Comparison of ENCODE assay signal across 13 cellular contexts in genomic region chr16:75318737-75319136, GRCh38.
DNase-seq lines count a peak whose midpoint lies in the region; ATAC-seq and TF ChIP-seq lines count a peak whose summit lies in the region.
"Had no signal": no experiment of that assay in that cellular context is flagged by ENCODE, and none has a peak within 500 bp of the region (broad histone marks: within the 10 kb centered on the region; RNA-seq: fewer than 3 reads in every experiment).

No MANE protein-coding gene starts in this region.

- TF ChIP-seq RAD21 in SK-N-SH (IDR thresholded peaks at IDR 0.05; ENCODE audit: low read length), result no peak
- TF ChIP-seq RAD21 in IMR-90 (IDR thresholded peaks at IDR 0.05; ENCODE audit: low read length), result no peak

- no peak for TF ChIP-seq EP300 in SK-N-SH (IDR thresholded peaks at IDR 0.05; ENCODE audit: borderline replicate concordance in 1 of 2, low read depth in 1 of 2, low read length in 1 of 2)

- CTCF ChIA-PET in SK-N-SH (lab: Yijun Ruan, JAX) (interaction anchor here (1.5 to 1.7 kb wide), 2 partner anchors 40 to 85 kb away, joined by 3 to 4 read pairs; no protein-coding TSS in a partner anchor), IMR-90 (lab: Yijun Ruan, JAX) (no interaction called here)

- H3K23ac ChIP-seq in IMR-90 (ENCODE audit: low read depth, low read length), result 0 out of 2 replicates have a peak overlapping the region, but pooled peaks have one; percentile 64

- ATAC-seq in SK-N-SH treated with all-trans-retinoic acid at 6 μM for 48 hours, result no peak
- no peak for ATAC-seq in IMR-90 (ENCODE audit: low read depth)
- ATAC-seq: HCT116 had no signal

- H4K91ac ChIP-seq in IMR-90 (ENCODE audit: insufficient read depth, low read depth, low read length), result peak overlapping the region; percentile 34; the same call in 1 of the 2 replicates

- peak overlapping the region; percentile 95; the same call in 1 of the 2 replicates for H2AK5ac ChIP-seq in IMR-90 (ENCODE audit: low read depth, low read length)

- H3F3A ChIP-seq in SK-N-SH (replicated peaks; ENCODE audit: insufficient read depth) (peaks cover 44% of the 10 kb centered on the region), smooth muscle cell (ENCODE audit: low read depth) (peaks cover 26% of the 10 kb centered on the region)

- TF ChIP-seq POLR2A in IMR-90 (IDR thresholded peaks at IDR 0.05; ENCODE audit: low read depth, low read length) (no peak), prostate gland (IDR thresholded peaks at IDR 0.05) (no peak)

- H3K9me1 ChIP-seq in IMR-90 (ENCODE audit: insufficient read depth, low read length), result peaks cover 7% of the 10 kb centered on the region

- 0 out of 3 replicates have a peak overlapping the region, but pooled peaks have one; percentile 98 for H2BK15ac ChIP-seq in IMR-90 (ENCODE audit: low read depth, low read length)

- H3K27me3 ChIP-seq in SK-N-SH (ENCODE audit: insufficient read depth) (no peaks in the 10 kb centered on the region), IMR-90 (ENCODE audit: control insufficient read depth, insufficient read depth, low read length) (no peaks in the 10 kb centered on the region), smooth muscle cell (ENCODE audit: low read depth) (no peaks in the 10 kb centered on the region), prostate gland (replicated peaks; ENCODE audit: insufficient read depth) (no peaks in the 10 kb centered on the region)

- H3K27ac ChIP-seq in SK-N-SH (ENCODE audit: low read depth in 2 of 2, low read length in 1 of 2) (peak overlapping the region in 1 of 2 experiments; percentile 100; a peak in 3 of 4 replicates), IMR-90 (ENCODE audit: insufficient read depth, low read length) (no peak overlapping the region), smooth muscle cell (ENCODE audit: low read depth) (peak overlapping the region; percentile 98), prostate gland (peak overlapping the region in 1 of 2 donors; percentile 27)
- H3K27ac ChIP-seq: 22Rv1 had no signal

- BruUV-seq in IMR-90 (replicated peaks; lab: Mats Ljungman, UMichigan), result no TSS peak

- no peaks in the 10 kb centered on the region for H4K20me1 ChIP-seq in SK-N-SH (ENCODE audit: insufficient read depth)
- H4K20me1 ChIP-seq in IMR-90 (ENCODE audit: insufficient read depth, low read length), result no peaks in the 10 kb centered on the region
- H4K20me1 ChIP-seq in smooth muscle cell (ENCODE audit: low read depth), result no peaks in the 10 kb centered on the region

- intact Hi-C loops in IMR-90 (cut with micrococcal nuclease) (no loop called here), prostate gland (cut with DNase I) (no loop called here)

- H3K9ac ChIP-seq in SK-N-SH, result peak overlapping the region; percentile 78; the same call in 1 of the 2 replicates
- H3K9ac ChIP-seq in IMR-90 (ENCODE audit: low read depth, low read length), result no peak overlapping the region
- peak overlapping the region; percentile 84 for H3K9ac ChIP-seq in smooth muscle cell (ENCODE audit: low read depth)

- H3K79me2 ChIP-seq in SK-N-SH (ENCODE audit: insufficient read depth) (peaks cover 4% of the 10 kb centered on the region), smooth muscle cell (ENCODE audit: low read depth) (no peaks in the 10 kb centered on the region)

- no peak overlapping the region for H3K18ac ChIP-seq in IMR-90 (ENCODE audit: low read depth, low read length)

- H3K27ac Mint-ChIP-seq in chondrocyte (ENCODE audit: unreplicated experiment), result peak overlapping the region; percentile 41
- H3K27ac Mint-ChIP-seq: CD8-positive, alpha-beta memory T cell had no signal

- peaks cover 5 to 43% of the 10 kb centered on the region in 2 experiments for H3K79me1 ChIP-seq in IMR-90 (ENCODE audit: low read depth in 1 of 2, low read length in 2 of 2)

- H2AFZ ChIP-seq in SK-N-SH (ENCODE audit: low read depth), result no peak overlapping the region
- no peak overlapping the region for H2AFZ ChIP-seq in IMR-90 (replicated peaks; ENCODE audit: low read length, poor library complexity)
- no peak overlapping the region for H2AFZ ChIP-seq in smooth muscle cell (ENCODE audit: low read depth)

- H2AK9ac ChIP-seq in IMR-90 (replicated peaks; ENCODE audit: low read depth, low read length, poor library complexity), result no peak overlapping the region

- 91% methylated on average over 3 of the region's 3 CpGs for WGBS in SK-N-SH (ENCODE audit: low lambda C conversion rate)
- no CpG with 5 or more reads among the region's 3 CpGs for WGBS in IMR-90 (ENCODE audit: extremely low coverage in 2 of 2, insufficient read length in 1 of 2), 2 experiments
- WGBS in smooth muscle cell (ENCODE audit: low lambda C conversion rate), result 99% methylated on average over 3 of the region's 3 CpGs
- WGBS in prostate gland, result 99% methylated on average over 3 of the region's 3 CpGs

- no peak overlapping the region; the same call in 1 of the 2 replicates for H3K14ac ChIP-seq in IMR-90 (replicated peaks; ENCODE audit: low read depth, low read length)

- H3K4me1 ChIP-seq in SK-N-SH (ENCODE audit: control insufficient read depth in 1 of 2, insufficient read depth in 2 of 2, low read depth in 1 of 2, low read length in 1 of 2) (peaks cover 3 to 20% of the 10 kb centered on the region in 2 experiments; a peak in 3 of 4 replicates), IMR-90 (ENCODE audit: control insufficient read depth, insufficient read depth, low read length) (peaks cover 16% of the 10 kb centered on the region), smooth muscle cell (ENCODE audit: low read depth) (peaks cover 29% of the 10 kb centered on the region), prostate gland (replicated peaks) (peaks cover 3% of the 10 kb centered on the region)
- H3K4me1 ChIP-seq: Caco-2 had no signal

- dilution Hi-C loops in IMR-90 (cut with HindIII; ENCODE audit: low sequenced_read_pairs, unreplicated experiment), result no loop called here

- peaks cover 52% of the 10 kb centered on the region for H3K4me1 Mint-ChIP-seq in chondrocyte (ENCODE audit: low read depth)

- H3K36me3 Mint-ChIP-seq in chondrocyte (ENCODE audit: low read depth), result peaks cover 7% of the 10 kb centered on the region

- no peak overlapping the region for H3K4me3 Mint-ChIP-seq in chondrocyte (ENCODE audit: unreplicated experiment)

- peak overlapping the region; percentile 90 to 94; a peak in 2 of 4 replicates for H4K8ac ChIP-seq in IMR-90 (ENCODE audit: low read depth in 2 of 2, low read length in 2 of 2)

- peak overlapping the region; percentile 98; the same call in 1 of the 2 replicates for H2BK20ac ChIP-seq in IMR-90 (ENCODE audit: low read depth, low read length)

- no peaks in the 10 kb centered on the region for H3K9me3 ChIP-seq in SK-N-SH
- no peaks in the 10 kb centered on the region for H3K9me3 ChIP-seq in IMR-90 (ENCODE audit: control insufficient read depth, insufficient read depth, low read length)
- H3K9me3 ChIP-seq in smooth muscle cell (replicated peaks; ENCODE audit: low read depth), result no peaks in the 10 kb centered on the region
- no peaks in the 10 kb centered on the region for H3K9me3 ChIP-seq in prostate gland
- H3K9me3 ChIP-seq: Caco-2 had no signal

- H3K9me2 ChIP-seq in SK-N-SH, result no peaks in the 10 kb centered on the region

- H3K36me3 ChIP-seq in SK-N-SH (replicated peaks in 1 of 2; ENCODE audit: control insufficient read depth in 1 of 2, insufficient read depth in 2 of 2, low read length in 1 of 2) (no peaks in the 10 kb centered on the region), IMR-90 (ENCODE audit: control insufficient read depth, insufficient read depth, low read length) (peaks cover 1% of the 10 kb centered on the region; the same call in 1 of the 2 replicates), smooth muscle cell (ENCODE audit: low read depth) (no peaks in the 10 kb centered on the region), prostate gland (no peaks in the 10 kb centered on the region)

- no peak overlapping the region for H2BK5ac ChIP-seq in IMR-90 (ENCODE audit: low read depth, low read length, poor library complexity, severe bottlenecking)

- POLR2A ChIA-PET in SK-N-SH (lab: Yijun Ruan, JAX), result no interaction called here
- POLR2A ChIA-PET in IMR-90 (lab: Charles Lee; ENCODE audit: unreplicated experiment), result no interaction called here

- H3K4me2 ChIP-seq in SK-N-SH, result peak overlapping the region; percentile 77; the same call in 1 of the 2 replicates
- no peak overlapping the region for H3K4me2 ChIP-seq in IMR-90 (ENCODE audit: low read depth, low read length)
- peak overlapping the region; percentile 82 for H3K4me2 ChIP-seq in smooth muscle cell

- H3K4ac ChIP-seq in IMR-90 (ENCODE audit: low read depth, low read length), result peak overlapping the region; percentile 24; the same call in 1 of the 2 replicates

- no peak for DNase-seq in SK-N-SH
- DNase-seq in IMR-90, result no peak
- DNase-seq in chondrocyte (ENCODE audit: low spot score), result no peak
- DNase-seq in smooth muscle cell (lab: John Stamatoyannopoulos, UW; ENCODE audit: unreplicated experiment), result no peak
- DNase-seq in amygdala (lab: John Stamatoyannopoulos, UW), result no peak
- DNase-seq in prostate gland (ENCODE audit: low spot score), result no peak
- no peak for DNase-seq in DMS53 (lab: John Stamatoyannopoulos, UW)
- DNase-seq: Caco-2; CD8-positive, alpha-beta memory T cell; GF-D8 had no signal

- in situ Hi-C loops in IMR-90 (cut with MboI; ENCODE audit: low sequenced_read_pairs), result no loop called here

- TF ChIP-seq CTCF in SK-N-SH (IDR thresholded peaks at IDR 0.05) (no peak), IMR-90 (conservative IDR thresholded peaks at IDR 0.05; ENCODE audit: low read depth, low read length) (no peak), chondrocyte (IDR thresholded peaks at IDR 0.05) (no peak), smooth muscle cell (IDR thresholded peaks at IDR 0.05; ENCODE audit: borderline replicate concordance, insufficient read depth, poor library complexity, severe bottlenecking) (no peak), prostate gland (IDR thresholded peaks at IDR 0.05) (no peak)

- no peaks in the 10 kb centered on the region for H3K9me3 Mint-ChIP-seq in chondrocyte (ENCODE audit: low read depth)
- H3K9me3 Mint-ChIP-seq: CD8-positive, alpha-beta memory T cell had no signal

- peak overlapping the region; percentile 98; the same call in 1 of the 2 replicates for H2BK120ac ChIP-seq in IMR-90 (ENCODE audit: low read depth, low read length)

- no peak overlapping the region for H3K56ac ChIP-seq in IMR-90 (ENCODE audit: extremely low read depth, insufficient read depth, low read length)

- H3K4me3 ChIP-seq in SK-N-SH (ENCODE audit: low read depth in 2 of 2, low read length in 1 of 2) (no peak overlapping the region), IMR-90 (ENCODE audit: insufficient read depth, low read depth, low read length) (no peak overlapping the region), smooth muscle cell (no peak overlapping the region), prostate gland (no peak overlapping the region)

- H3K27me3 Mint-ChIP-seq in chondrocyte (ENCODE audit: low read depth), result no peaks in the 10 kb centered on the region
- H3K27me3 Mint-ChIP-seq: CD8-positive, alpha-beta memory T cell had no signal

- H4K5ac ChIP-seq in IMR-90 (ENCODE audit: low read depth, low read length), result no peak overlapping the region

TF ChIP-seq in SK-N-SH, 30 proteins besides CTCF, POLR2A, EP300 and RAD21 (continues in another document):
- TF ChIP-seq JUND (IDR thresholded peaks at IDR 0.05) (no peak), NRF1 (IDR thresholded peaks at IDR 0.05; ENCODE audit: low read depth, low read length) (no peak)

TF ChIP-seq in SK-N-SH treated with all-trans-retinoic acid at 6 μM for 48 hours, 23 proteins besides CTCF, POLR2A, EP300 and RAD21 (continues in another document):
- TF ChIP-seq ZNF8 (CRISPR knock-in tag; IDR thresholded peaks at IDR 0.05), result no peak
